In genomic region chr1:184052194-184052559, GRCh38 we compare ENCODE assay signal across 8 cellular contexts. TPM values are rescaled to one million over a fixed set of nuclear protein-coding genes. Genes with fewer than 3 reads are reported as not detected.
DNase-seq lines count a peak whose midpoint lies in the region; ATAC-seq and TF ChIP-seq lines count a peak whose summit lies in the region.

No MANE protein-coding gene starts in this region.

- H3K4me3 ChIP-seq in KMS-11 (IDR thresholded peaks at IDR 0.05; ENCODE audit: insufficient read depth, low read depth, low read length) = peak overlapping the region; percentile 86
- peak overlapping the region; percentile 87 for H3K4me3 ChIP-seq in naive thymus-derived CD4-positive, alpha-beta T cell (ENCODE audit: low read length)

- TF ChIP-seq CTCF in CD4-positive, alpha-beta T cell (IDR thresholded peaks at IDR 0.05) = no peak
- no peak for TF ChIP-seq CTCF in KMS-11 (conservative IDR thresholded peaks at IDR 0.05; ENCODE audit: low read depth, low read length)

- ATAC-seq in CD4-positive, alpha-beta T cell (ENCODE audit: poor library complexity) = no peak
- ATAC-seq in naive thymus-derived CD4-positive, alpha-beta T cell = no peak
- no peak for ATAC-seq in HG03520 (IDR thresholded peaks at IDR 0.05; ENCODE audit: unreplicated experiment)

- DNase-seq in CD4-positive, alpha-beta T cell = no peak
- DNase-seq in caudate nucleus (lab: John Stamatoyannopoulos, UW) = no peak
- no peak for DNase-seq in naive thymus-derived CD4-positive, alpha-beta T cell
- DNase-seq in DMS79 treated with DMSO at 0.1 percent for 48 hours (lab: John Stamatoyannopoulos, UW) = no peak
- no peak for DNase-seq in KBM-7
- DNase-seq in amygdala (lab: John Stamatoyannopoulos, UW) = no peak

- peak overlapping the region; percentile 86 for H3K4me2 ChIP-seq in KMS-11

- no peaks in the 10 kb centered on the region for H3K27me3 ChIP-seq in CD4-positive, alpha-beta T cell (ENCODE audit: control insufficient read depth, insufficient read depth, low read length)
- no peaks in the 10 kb centered on the region for H3K27me3 ChIP-seq in KMS-11 (ENCODE audit: insufficient read depth, low read depth)
- H3K27me3 ChIP-seq in naive thymus-derived CD4-positive, alpha-beta T cell (ENCODE audit: control insufficient read depth in 2 of 2, insufficient read depth in 2 of 2, low read length in 2 of 2) = peaks cover 0 to 3% of the 10 kb centered on the region in 2 donors

- peaks cover 33% of the 10 kb centered on the region for H3K36me3 Mint-ChIP-seq in CD4-positive, alpha-beta T cell (ENCODE audit: low read depth)
- peaks cover 0 to 22% (median 15%) of the 10 kb centered on the region in 5 donors for H3K36me3 Mint-ChIP-seq in naive thymus-derived CD4-positive, alpha-beta T cell

- intact Hi-C loops in CD4-positive, alpha-beta T cell (cut with DNase I, micrococcal nuclease) = loop anchor here (2.0 to 5.0 kb wide), 4 partner anchors 95 to 580 kb away; partner anchors contain the start of gene SMG7 (in 2 of the 2)
- intact Hi-C loops in naive thymus-derived CD4-positive, alpha-beta T cell (cut with micrococcal nuclease) = loop anchor here (1.0 to 10.0 kb wide), 12 partner anchors 9 to 1263 kb away; partner anchors contain the start of genes APOBEC4 (in 1 of the 2), C1orf21 (in 1 of the 2), DHX9 (in 1 of the 2) and IVNS1ABP (in 1 of the 2)

- H3K27ac Mint-ChIP-seq in CD4-positive, alpha-beta T cell = peak overlapping the region; percentile 92
- H3K27ac Mint-ChIP-seq in naive thymus-derived CD4-positive, alpha-beta T cell = peak overlapping the region; percentile 84 to 99 (median 95)

- H3K9ac ChIP-seq in KMS-11 = peak overlapping the region; percentile 84

- H3K79me2 ChIP-seq in KMS-11 (ENCODE audit: insufficient read depth, low read depth) = peaks cover 46% of the 10 kb centered on the region

- H4K20me1 ChIP-seq in KMS-11 (ENCODE audit: insufficient read depth) = no peaks in the 10 kb centered on the region

- H2AFZ ChIP-seq in KMS-11 (ENCODE audit: low read depth) = peak overlapping the region; percentile 90

- H3K9me3 ChIP-seq in CD4-positive, alpha-beta T cell (ENCODE audit: control insufficient read depth, low read length) = no peaks in the 10 kb centered on the region
- no peaks in the 10 kb centered on the region for H3K9me3 ChIP-seq in naive thymus-derived CD4-positive, alpha-beta T cell (ENCODE audit: control insufficient read depth in 2 of 3, low read length in 3 of 3)

- peak overlapping the region; percentile 33 for H3K27ac ChIP-seq in CD4-positive, alpha-beta T cell (ENCODE audit: low read depth, low read length)
- H3K27ac ChIP-seq in KMS-11 (peak overlapping the region; percentile 92), caudate nucleus (ENCODE audit: low read depth, low read length) (peak overlapping the region; percentile 88)
- H3K27ac ChIP-seq in naive thymus-derived CD4-positive, alpha-beta T cell (ENCODE audit: low read depth, low read length) = peak overlapping the region; percentile 77

- no peaks in the 10 kb centered on the region for H3K9me3 Mint-ChIP-seq in CD4-positive, alpha-beta T cell
- peaks cover 0 to 2% (median 0%) of the 10 kb centered on the region in 11 donors for H3K9me3 Mint-ChIP-seq in naive thymus-derived CD4-positive, alpha-beta T cell

- H3K27me3 Mint-ChIP-seq in CD4-positive, alpha-beta T cell = peaks cover 15% of the 10 kb centered on the region
- peaks cover 13 to 29% (median 19%) of the 10 kb centered on the region in 5 donors for H3K27me3 Mint-ChIP-seq in naive thymus-derived CD4-positive, alpha-beta T cell

- POLR2A ChIA-PET in CD4-positive, alpha-beta T cell (lab: Charles Lee) = interaction anchor here (0.8 to 2.3 kb wide), 7 partner anchors 10 to 703 kb away, joined by 3 to 24 read pairs (median 3); partner anchors contain the start of gene EDEM3
- POLR2A ChIA-PET in naive thymus-derived CD4-positive, alpha-beta T cell (lab: Charles Lee) = interaction anchor here (0.6 to 2.1 kb wide), 7 partner anchors 9 to 137 kb away, joined by 3 to 11 read pairs (median 4); no protein-coding TSS in a partner anchor

- H3K36me3 ChIP-seq in KMS-11 (ENCODE audit: insufficient read depth) = no peaks in the 10 kb centered on the region; the same call in 1 of the 2 replicates
- H3K36me3 ChIP-seq in naive thymus-derived CD4-positive, alpha-beta T cell (ENCODE audit: control insufficient read depth in 2 of 3, insufficient read depth in 3 of 3, low read length in 3 of 3) = peaks cover 0 to 9% (median 0%) of the 10 kb centered on the region in 3 experiments

- H3K4me1 ChIP-seq in KMS-11 (ENCODE audit: low read depth, poor library complexity, severe bottlenecking) = peaks cover 45% of the 10 kb centered on the region
- peaks cover 19 to 23% of the 10 kb centered on the region in 2 donors for H3K4me1 ChIP-seq in naive thymus-derived CD4-positive, alpha-beta T cell (ENCODE audit: control insufficient read depth in 2 of 2, insufficient read depth in 2 of 2, low read length in 2 of 2)

- H3K4me1 Mint-ChIP-seq in CD4-positive, alpha-beta T cell (ENCODE audit: low read depth) = peaks cover 49% of the 10 kb centered on the region
- peaks cover 23 to 61% (median 50%) of the 10 kb centered on the region in 7 donors for H3K4me1 Mint-ChIP-seq in naive thymus-derived CD4-positive, alpha-beta T cell

- peak overlapping the region; percentile 98 for H3K4me3 Mint-ChIP-seq in CD4-positive, alpha-beta T cell
- H3K4me3 Mint-ChIP-seq in naive thymus-derived CD4-positive, alpha-beta T cell = peak overlapping the region; percentile 91 to 99 (median 98)

- CTCF ChIA-PET in CD4-positive, alpha-beta T cell (lab: Charles Lee) = interaction anchor here (0.7 to 2.2 kb wide), 2 partner anchors 13 to 136 kb away, joined by 3 to 7 read pairs; no protein-coding TSS in a partner anchor
- CTCF ChIA-PET in naive thymus-derived CD4-positive, alpha-beta T cell (lab: Charles Lee) = interaction anchor here (0.8 to 1.6 kb wide), 2 partner anchors 11 to 17 kb away, joined by 4 read pairs; no protein-coding TSS in a partner anchor

- in situ Hi-C loops in KBM-7 (cut with MboI; ENCODE audit: low pct_unique_long_range_greater_than_20kb, low sequenced_read_pairs) = no loop called here

RNA-seq across cellular contexts. Expression of gene TSEN15, which starts 0.6 kb away (rescaled TPM):
- 10 to 100 TPM; 11.2 to 12.2 TPM for total RNA-seq in CD4-positive, alpha-beta T cell
- total RNA-seq in naive thymus-derived CD4-positive, alpha-beta T cell = 10 to 100 TPM; 12.7 to 48.9 (median 31.1) TPM
- polyA plus RNA-seq in naive thymus-derived CD4-positive, alpha-beta T cell = 10 to 100 TPM; 31.6 to 52.4 TPM

RNA-seq across cellular contexts. Expression of gene COLGALT2, which starts 14.6 kb away (rescaled TPM):
- total RNA-seq in CD4-positive, alpha-beta T cell = under 1 TPM; 0.14 to 0.22 TPM
- total RNA-seq in naive thymus-derived CD4-positive, alpha-beta T cell = 1 to 10 TPM in 2 of 5 experiments, under 1 TPM in 3; 0.19 to 2.4 (median 0.30) TPM
- under 1 TPM in 1 of 2 donors, not detected in 1; 0.17 TPM for polyA plus RNA-seq in naive thymus-derived CD4-positive, alpha-beta T cell

Comparison
In these comparisons a context has a peak if more than half of its experiments do, and no peak if none do; other contexts are left out.
1. H3K27ac ChIP-seq: peak in every context shown above with its lines; median percentile 92 in KMS-11; 88 in caudate nucleus; 77 in naive thymus-derived CD4-positive, alpha-beta T cell; 33 in CD4-positive, alpha-beta T cell.